ENCODE assay signal across 18 cellular contexts in the genomic region with DNA sequence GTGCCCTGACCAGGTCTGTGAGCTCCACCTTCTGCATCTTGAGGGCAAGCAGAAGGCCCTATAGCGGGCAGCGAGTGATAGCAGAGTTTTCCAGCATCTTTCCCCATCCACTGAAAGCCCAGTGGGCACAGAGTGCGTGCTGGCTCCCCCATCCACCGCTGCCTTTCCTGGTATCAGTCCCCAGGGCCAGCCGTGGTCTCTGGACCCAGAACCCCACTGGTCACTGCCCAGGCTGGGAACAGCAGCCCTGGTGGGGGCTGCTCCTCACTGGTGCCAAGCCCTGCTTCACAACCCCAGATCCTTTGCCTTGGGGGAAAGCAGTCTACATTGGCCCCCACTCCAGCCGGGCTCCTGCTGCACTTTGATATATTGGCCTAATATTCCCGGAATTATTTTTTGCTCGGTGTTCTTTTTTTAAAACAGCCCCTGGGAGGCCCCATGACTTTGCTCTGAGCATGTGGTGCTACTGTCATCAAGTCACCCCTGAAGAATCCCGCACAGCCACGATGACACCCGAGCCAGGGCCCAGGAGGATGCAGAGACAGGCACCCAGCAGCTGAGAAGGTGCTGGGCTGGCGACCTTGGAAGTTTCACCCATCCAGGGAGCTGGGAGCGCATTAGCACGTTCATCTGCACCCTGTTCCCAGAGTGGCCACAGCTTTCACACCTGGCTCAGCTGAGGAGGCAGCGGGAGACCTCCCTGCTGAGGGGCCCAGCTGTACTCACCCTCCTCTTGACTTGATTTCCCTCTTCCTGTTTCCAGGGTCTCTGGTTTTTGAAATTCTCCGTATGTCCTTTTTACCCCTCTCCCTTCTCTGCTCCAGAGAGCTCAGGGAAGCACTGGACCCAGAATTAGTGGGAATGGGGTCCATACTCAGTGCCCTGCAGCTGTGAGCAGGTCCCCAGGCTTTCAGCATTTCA. TPM values are rescaled to one million over a fixed set of nuclear protein-coding genes. Genes with fewer than 3 reads are reported as not detected.
DNase-seq lines count a peak whose midpoint lies in the region; ATAC-seq and TF ChIP-seq lines count a peak whose summit lies in the region.
"Had no signal": no experiment of that assay in that cellular context is flagged by ENCODE, and none has a peak within 500 bp of the region (broad histone marks: within the 10 kb centered on the region; RNA-seq: fewer than 3 reads in every experiment).

No MANE protein-coding gene starts in this region.

- no peak overlapping the region for H4K91ac ChIP-seq in neuronal stem cell (ENCODE audit: low read depth, low read length, poor library complexity)

- H4K8ac ChIP-seq in neuronal stem cell (ENCODE audit: low read depth, low read length): no peak overlapping the region

- peak overlapping the region; percentile 43; the same call in 1 of the 2 replicates for H3K27ac ChIP-seq in SK-N-MC
- H3K27ac ChIP-seq in neuronal stem cell (replicated peaks; ENCODE audit: low read length): no peak overlapping the region
- no peak overlapping the region for H3K27ac ChIP-seq in suprapubic skin
- H3K27ac ChIP-seq: BLaER1 treated with 17β-estradiol and CSF1 and Interleukin-3, amounts not matched to agents 10 nM and 100 nM had no signal

- H2AFZ ChIP-seq in neuronal stem cell (ENCODE audit: low read length): no peak overlapping the region

- DNase-seq in SK-N-MC (ENCODE audit: low read depth, low spot score) (no peak), ecto neural progenitor cell (ENCODE audit: low spot score) (peak; percentile 42), neuronal stem cell (ENCODE audit: low spot score) (no peak), suprapubic skin (ENCODE audit: low spot score in 2 of 2) (peak; percentile 40 to 67), NCI-H748 treated with DMSO at 0.1 percent for 48 hours (lab: John Stamatoyannopoulos, UW) (no peak), ACHN (no peak)
- no peak for DNase-seq in activated effector memory CD4-positive, alpha-beta T cell treated with Interleukin-2 at 50 U/mL for 16 hours
- DNase-seq: DMS79, NCI-H1092 treated with DMSO at 0.1 percent for 48 hours, NCI-H146, NCI-H2081 treated with DMSO at 0.1 percent for 48 hours, NCI-H510A, NCI-H774, Right ventricle myocardium superior had no signal

- in situ Hi-C loops in ACHN (cut with HindIII; ENCODE audit: low pct_ligation_motif_present, low pct_unique_long_range_greater_than_20kb, low sequenced_read_pairs): no loop called here

- no peaks in the 10 kb centered on the region for H3K36me3 ChIP-seq in SK-N-MC (ENCODE audit: insufficient read depth, low read length)
- no peaks in the 10 kb centered on the region for H3K36me3 ChIP-seq in neuronal stem cell (replicated peaks in 1 of 2; ENCODE audit: control insufficient read depth in 2 of 2, insufficient read depth in 2 of 2, low read length in 2 of 2)
- H3K36me3 ChIP-seq in suprapubic skin: no peaks in the 10 kb centered on the region
- H3K36me3 ChIP-seq: BLaER1 treated with 17β-estradiol and CSF1 and Interleukin-3, amounts not matched to agents 10 nM and 100 nM had no signal

- H3K4me1 ChIP-seq in neuronal stem cell (ENCODE audit: control insufficient read depth in 2 of 2, insufficient read depth in 1 of 2, low read depth in 1 of 2, low read length in 2 of 2) (peaks cover 0 to 7% of the 10 kb centered on the region in 2 donors), suprapubic skin (peaks cover 4% of the 10 kb centered on the region)

- H3K4ac ChIP-seq in neuronal stem cell (ENCODE audit: low read length): no peak overlapping the region

- H3K9me3 ChIP-seq in SK-N-MC (ENCODE audit: low read depth, low read length) (no peaks in the 10 kb centered on the region), neuronal stem cell (replicated peaks in 1 of 2; ENCODE audit: control insufficient read depth in 2 of 2, insufficient read depth in 1 of 2, low read depth in 1 of 2, low read length in 2 of 2) (no peaks in the 10 kb centered on the region), suprapubic skin (no peaks in the 10 kb centered on the region)
- H3K9me3 ChIP-seq: BLaER1 treated with 17β-estradiol and CSF1 and Interleukin-3, amounts not matched to agents 10 nM and 100 nM had no signal

- H3K18ac ChIP-seq in neuronal stem cell (ENCODE audit: low read length): peak overlapping the region; percentile 63

- H3K27me3 ChIP-seq in neuronal stem cell (ENCODE audit: control insufficient read depth in 3 of 3, insufficient read depth in 3 of 3, low read depth in 1 of 3, low read length in 3 of 3): peaks cover 0 to 25% (median 0%) of the 10 kb centered on the region in 3 experiments
- peaks cover 52% of the 10 kb centered on the region for H3K27me3 ChIP-seq in suprapubic skin
- H3K27me3 ChIP-seq: BLaER1 treated with 17β-estradiol and CSF1 and Interleukin-3, amounts not matched to agents 10 nM and 100 nM had no signal

- no peaks in the 10 kb centered on the region for H3K79me1 ChIP-seq in neuronal stem cell (ENCODE audit: low read depth, low read length)

- TF ChIP-seq EP300 in suprapubic skin (IDR thresholded peaks at IDR 0.05): no peak

- H3K14ac ChIP-seq in neuronal stem cell (ENCODE audit: low read length): no peak overlapping the region

- peak overlapping the region; percentile 72 for H2BK15ac ChIP-seq in neuronal stem cell (ENCODE audit: low read length)

- peak overlapping the region; percentile 1 for H2AK5ac ChIP-seq in neuronal stem cell (ENCODE audit: low read depth, low read length)

- no peak for ATAC-seq in GM19324 (IDR thresholded peaks at IDR 0.05; ENCODE audit: low FRiP score, unreplicated experiment)
- ATAC-seq: K562 had no signal

- no peak overlapping the region for H3K4me2 ChIP-seq in neuronal stem cell (ENCODE audit: insufficient read depth, low read length, poor library complexity, severe bottlenecking)
- H3K4me2 ChIP-seq: BLaER1 treated with 17β-estradiol and CSF1 and Interleukin-3, amounts not matched to agents 10 nM and 100 nM had no signal

- H3K4me3 ChIP-seq in SK-N-MC: no peak overlapping the region
- no peak overlapping the region for H3K4me3 ChIP-seq in neuronal stem cell (ENCODE audit: low read length in 2 of 2)
- H3K4me3 ChIP-seq in suprapubic skin: no peak overlapping the region
- H3K4me3 ChIP-seq: BLaER1 treated with 17β-estradiol and CSF1 and Interleukin-3, amounts not matched to agents 10 nM and 100 nM; K562 had no signal

- no peak overlapping the region for H2BK5ac ChIP-seq in neuronal stem cell (ENCODE audit: low read length)

- H3K23ac ChIP-seq in neuronal stem cell (ENCODE audit: low read depth, low read length, poor library complexity): no peak overlapping the region

- no peak overlapping the region for H3K9ac ChIP-seq in SK-N-MC (ENCODE audit: insufficient read length)
- peak overlapping the region; percentile 36 for H3K9ac ChIP-seq in neuronal stem cell (ENCODE audit: low read depth, low read length, poor library complexity)
- H3K9ac ChIP-seq: BLaER1 treated with 17β-estradiol and CSF1 and Interleukin-3, amounts not matched to agents 10 nM and 100 nM had no signal

- TF ChIP-seq CTCF in suprapubic skin (IDR thresholded peaks at IDR 0.05): no peak

- no peak overlapping the region for H2BK120ac ChIP-seq in neuronal stem cell (ENCODE audit: low read depth, low read length)

- TF ChIP-seq POLR2A in suprapubic skin (IDR thresholded peaks at IDR 0.05): no peak

- no CpG with 5 or more reads among the region's 16 CpGs for WGBS in neuronal stem cell (ENCODE audit: extremely low coverage in 2 of 2, insufficient read length in 2 of 2, insufficient replicate concordance in 1 of 2), 2 donors
- 73% methylated on average over 9 of the region's 16 CpGs for WGBS in suprapubic skin

- no peak overlapping the region for H2BK12ac ChIP-seq in neuronal stem cell (ENCODE audit: low read length)

RNA-seq across cellular contexts. Expression of a gene that starts 56.9 kb away (rescaled TPM):
- polyA plus RNA-seq in neuronal stem cell (2013, experiment 1 of 2): 0.18 TPM
- 0.21 TPM for polyA plus RNA-seq in neuronal stem cell (2013, experiment 2 of 2)
- under 1 TPM in 3 of 4 donors, not detected in 1; 0.08 to 0.31 (median 0.23) TPM for total RNA-seq in suprapubic skin
- total RNA-seq: A673, Right ventricle myocardium superior had no signal

Comparison
In these comparisons a context has a peak if more than half of its experiments do, and no peak if none do; other contexts are left out.
1. DNase-seq: peak in ecto neural progenitor cell (single experiment) and suprapubic skin (2 of 2); none in SK-N-MC (single experiment), neuronal stem cell (single experiment), NCI-H748 treated with DMSO at 0.1 percent for 48 hours (single experiment), ACHN (single experiment) and activated effector memory CD4-positive, alpha-beta T cell treated with Interleukin-2 at 50 U/mL for 16 hours (single experiment).